Comparison of ENCODE assay signal across 14 cellular contexts in genomic region chr14:38089123-38089522, GRCh38.
DNase-seq lines count a peak whose midpoint lies in the region; ATAC-seq and TF ChIP-seq lines count a peak whose summit lies in the region.
"Had no signal": no experiment of that assay in that cellular context is flagged by ENCODE, and none has a peak within 500 bp of the region (broad histone marks: within the 10 kb centered on the region; RNA-seq: fewer than 3 reads in every experiment).

No MANE protein-coding gene starts in this region.

- H3K27me3 Mint-ChIP-seq in HFFc6 (ENCODE audit: insufficient read depth) = peaks cover 1% of the 10 kb centered on the region; the same call in 1 of the 2 replicates
- H3K27me3 Mint-ChIP-seq in activated naive CD8-positive, alpha-beta T cell treated with anti-CD3 and anti-CD28 coated beads, Interleukin-2, amount 10 ng/mL, durations not matched to agents 7 days and 5 days = no peaks in the 10 kb centered on the region
- H3K27me3 Mint-ChIP-seq in naive B cell = no peaks in the 10 kb centered on the region

- H3K27ac Mint-ChIP-seq in HFFc6 (no peak overlapping the region; the same call in 1 of the 2 replicates), naive B cell (no peak overlapping the region)
- peak overlapping the region; percentile 58 for H3K27ac Mint-ChIP-seq in activated naive CD8-positive, alpha-beta T cell treated with anti-CD3 and anti-CD28 coated beads, Interleukin-2, amount 10 ng/mL, durations not matched to agents 7 days and 5 days

- H3K4me1 Mint-ChIP-seq in HFFc6 (ENCODE audit: low read depth) (peaks cover 11% of the 10 kb centered on the region; the same call in 1 of the 2 replicates), naive B cell (no peaks in the 10 kb centered on the region)
- H3K4me1 Mint-ChIP-seq in activated naive CD8-positive, alpha-beta T cell treated with anti-CD3 and anti-CD28 coated beads, Interleukin-2, amount 10 ng/mL, durations not matched to agents 7 days and 5 days = peaks cover 10% of the 10 kb centered on the region

- POLR2A ChIA-PET in activated naive CD8-positive, alpha-beta T cell treated with anti-CD3 and anti-CD28 coated beads, Interleukin-2, amount 10 ng/mL, durations not matched to agents 7 days and 5 days (lab: Charles Lee) = interaction anchor here (1.3 kb wide), 1 partner anchor 10 kb away, joined by 5 read pairs; no protein-coding TSS in a partner anchor

- no peak for ATAC-seq in activated naive CD8-positive, alpha-beta T cell treated with anti-CD3 and anti-CD28 coated beads, Interleukin-2, amount 10 ng/mL, durations not matched to agents 7 days and 5 days (ENCODE audit: low read depth)
- ATAC-seq in naive B cell (ENCODE audit: low read depth in 2 of 2) (no peak), HG03045 (IDR thresholded peaks at IDR 0.05; ENCODE audit: unreplicated experiment) (no peak), GM19328 (IDR thresholded peaks at IDR 0.05; ENCODE audit: unreplicated experiment) (no peak), GM21447 (IDR thresholded peaks at IDR 0.05; ENCODE audit: unreplicated experiment) (no peak)

- peak overlapping the region; percentile 36 for H3K4me3 ChIP-seq in AG10803 (ENCODE audit: low read length)
- H3K4me3 ChIP-seq: testis had no signal

- DNase-seq in AG10803 (ENCODE audit: low read depth) = no peak
- no peak for DNase-seq in HFFc6
- no peak for DNase-seq in activated naive CD8-positive, alpha-beta T cell treated with anti-CD3 and anti-CD28 coated beads, Interleukin-2, amount 10 ng/mL, durations not matched to agents 7 days and 5 days
- no peak for DNase-seq in naive B cell
- no peak for DNase-seq in SIG-M5 treated with dmso at 0.1 percent for 504 hours (lab: John Stamatoyannopoulos, UW; ENCODE audit: unreplicated experiment)
- DNase-seq: activated CD8-positive, alpha-beta memory T cell treated with anti-CD3 and anti-CD28 coated beads, Interleukin-2, amount 50 U/mL, for 4 hours; hypothalamus; NCI-H1092 treated with DMSO at 0.1 percent for 48 hours; NCI-H524; posterior cingulate gyrus; testis had no signal

- H3K9me3 Mint-ChIP-seq in HFFc6 (peaks cover 22% of the 10 kb centered on the region), naive B cell (peaks cover 7 to 23% (median 19%) of the 10 kb centered on the region in 7 donors)
- H3K9me3 Mint-ChIP-seq in activated naive CD8-positive, alpha-beta T cell treated with anti-CD3 and anti-CD28 coated beads, Interleukin-2, amount 10 ng/mL, durations not matched to agents 7 days and 5 days = peaks cover 11% of the 10 kb centered on the region

- no peak for TF ChIP-seq CTCF in AG10803 (conservative IDR thresholded peaks at IDR 0.05; ENCODE audit: low read length)
- no peak for TF ChIP-seq CTCF in HFFc6 (IDR thresholded peaks at IDR 0.05)

- H3K4me3 Mint-ChIP-seq in HFFc6 (peak overlapping the region; percentile 66; the same call in 1 of the 2 replicates), naive B cell (peak overlapping the region; percentile 4 to 67 (median 46))
- H3K4me3 Mint-ChIP-seq in activated naive CD8-positive, alpha-beta T cell treated with anti-CD3 and anti-CD28 coated beads, Interleukin-2, amount 10 ng/mL, durations not matched to agents 7 days and 5 days = peak overlapping the region; percentile 63

- H3K36me3 Mint-ChIP-seq in HFFc6 (ENCODE audit: low read depth) = peaks cover 26% of the 10 kb centered on the region
- H3K36me3 Mint-ChIP-seq in activated naive CD8-positive, alpha-beta T cell treated with anti-CD3 and anti-CD28 coated beads, Interleukin-2, amount 10 ng/mL, durations not matched to agents 7 days and 5 days = peaks cover 14% of the 10 kb centered on the region
- H3K36me3 Mint-ChIP-seq in naive B cell = peaks cover 11 to 21% of the 10 kb centered on the region in 2 donors
